11 cellular contexts compared by ENCODE assay signal in genomic region chr15:33098082-33099058, GRCh38.
A peak's percentile ranks its signal among the peaks of the same experiment; 100 is the strongest.
DNase-seq lines count a peak whose midpoint lies in the region; ATAC-seq and TF ChIP-seq lines count a peak whose summit lies in the region.
"Had no signal": no experiment of that assay in that cellular context is flagged by ENCODE, and none has a peak within 500 bp of the region (broad histone marks: within the 10 kb centered on the region; RNA-seq: fewer than 3 reads in every experiment).

No MANE protein-coding gene starts in this region.

- in situ Hi-C loops in Panc1 (cut with HindIII; ENCODE audit: low pct_unique_long_range_greater_than_20kb, low sequenced_read_pairs): no loop called here

- no TSS peak for BruUV-seq in Panc1 (replicated peaks; lab: Mats Ljungman, UMichigan)

- no peaks in the 10 kb centered on the region for H3K9me3 ChIP-seq in Panc1 (ENCODE audit: control insufficient read depth, insufficient read depth, low read depth, low read length)
- H3K9me3 ChIP-seq: transverse colon had no signal

- ATAC-seq in Panc1 (peak; percentile 75; the same call in 1 of the 2 replicates), GM21825 (IDR thresholded peaks at IDR 0.05; ENCODE audit: unreplicated experiment) (no peak)

- H3K4me3 ChIP-seq in Panc1 (ENCODE audit: low read depth in 2 of 2, low read length in 2 of 2): no peak overlapping the region
- H3K4me3 ChIP-seq: transverse colon had no signal

- DNase-seq in GDM1 (lab: John Stamatoyannopoulos, UW) (peak; percentile 13), Panc1 (ENCODE audit: low read depth, low spot score) (no peak), dedifferentiated amniotic fluid mesenchymal stem cell (ENCODE audit: extremely low spot score) (peak; percentile 55), non-pigmented ciliary epithelial cell (ENCODE audit: low read depth) (peak; percentile 76), NCI-H1436 (lab: John Stamatoyannopoulos, UW) (no peak), GOT3 (lab: John Stamatoyannopoulos, UW) (no peak), DMS79 treated with DMSO at 0.1 percent for 48 hours (lab: John Stamatoyannopoulos, UW) (no peak)
- DNase-seq: H9, NCI-H1436 treated with DMSO at 0.1 percent for 48 hours, transverse colon had no signal

- TF ChIP-seq CTCF in Panc1 (IDR thresholded peaks at IDR 0.05): no peak

- intact Hi-C loops in Panc1 (cut with micrococcal nuclease; ENCODE audit: unreplicated experiment): no loop called here

- no peaks in the 10 kb centered on the region for H3K27me3 ChIP-seq in Panc1 (ENCODE audit: control insufficient read depth, insufficient read depth, low read length)
- H3K27me3 ChIP-seq: transverse colon had no signal

- H3K27ac ChIP-seq in Panc1 (ENCODE audit: low read length): peak overlapping the region; percentile 31; the same call in 1 of the 2 replicates
- H3K27ac ChIP-seq: transverse colon had no signal

- no peaks in the 10 kb centered on the region for H3K36me3 ChIP-seq in Panc1 (ENCODE audit: control insufficient read depth, insufficient read depth, low read length)
- H3K36me3 ChIP-seq: transverse colon had no signal

- no peaks in the 10 kb centered on the region for H3K4me1 ChIP-seq in Panc1 (ENCODE audit: control insufficient read depth, insufficient read depth, low read length)

- CTCF ChIA-PET in Panc1 (lab: Charles Lee): no interaction called here

- POLR2A ChIA-PET in Panc1 (lab: Charles Lee): interaction anchor here (0.7 kb wide), 1 partner anchor 56 kb away, joined by 3 read pairs; no protein-coding TSS in a partner anchor

Comparison
In these comparisons a context has a peak if more than half of its experiments do, and no peak if none do; other contexts are left out.
1. DNase-seq: peak in GDM1 (single experiment), dedifferentiated amniotic fluid mesenchymal stem cell (single experiment) and non-pigmented ciliary epithelial cell (single experiment); none in Panc1 (single experiment), NCI-H1436 (single experiment), GOT3 (single experiment) and DMS79 treated with DMSO at 0.1 percent for 48 hours (single experiment).